ENCODE assay signal across 27 cellular contexts in the genomic region with DNA sequence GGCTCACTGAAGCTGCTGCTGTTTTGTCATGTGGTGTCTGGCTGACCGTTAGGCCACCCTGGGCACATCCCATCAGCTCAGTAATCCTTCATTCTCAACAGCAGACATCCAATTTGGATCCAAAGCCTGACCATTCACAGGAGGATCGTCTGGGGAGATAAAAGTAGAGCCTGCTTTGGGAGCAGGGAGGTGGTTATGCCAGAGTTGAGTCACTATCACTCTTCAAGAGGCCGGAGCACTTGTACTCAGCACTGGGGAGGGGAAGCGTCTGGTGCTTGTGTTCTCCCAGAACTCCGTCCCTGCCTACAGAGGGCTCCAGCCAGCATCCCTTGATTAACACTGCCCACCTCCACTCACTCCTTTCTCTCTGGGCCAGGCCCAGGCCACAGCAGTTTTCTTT.
"Had no signal": no experiment of that assay in that cellular context is flagged by ENCODE, and none has a peak within 500 bp of the region (broad histone marks: within the 10 kb centered on the region; RNA-seq: fewer than 3 reads in every experiment).

No MANE protein-coding gene starts in this region.

- H3K4me3 ChIP-seq: ascending aorta, cardiac muscle cell, coronary artery, dorsolateral prefrontal cortex, hepatocyte, right lobe of liver, thoracic aorta, uterus had no signal

- DNase-seq: activated CD4-positive, alpha-beta T cell treated with anti-CD3 and anti-CD28 coated beads for 36 hours; activated CD4-positive, CD25-positive, alpha-beta regulatory T cell; activated CD8-positive, alpha-beta memory T cell treated with anti-CD3 and anti-CD28 coated beads, Interleukin-2, amount 10 ng/mL, durations not matched to agents 7 days and 5 days; activated CD8-positive, alpha-beta T cell treated with anti-CD3 and anti-CD28 coated beads, Interleukin-2, amount 10 ng/mL, durations not matched to agents 7 days and 5 days; activated naive CD4-positive, alpha-beta T cell; activated T-cell treated with anti-CD3 and anti-CD28 coated beads for 4 hours; activated T-cell treated with anti-CD3 and anti-CD28 coated beads, Interleukin-2, amount 50 U/mL, for 72 hours; dorsolateral prefrontal cortex; effector memory CD4-positive, alpha-beta T cell; kidney glomerular epithelial cell; midbrain; naive thymus-derived CD4-positive, alpha-beta T cell; nucleus accumbens; right lobe of liver; stimulated activated CD4-positive, alpha-beta T cell treated with anti-CD3 and anti-CD28 coated beads, Interleukin-2, amount 100 ng/mL, for 48 hours; stimulated activated naive CD4-positive, alpha-beta T cell treated with Interleukin-2 at 50 U/mL for 16 hours; T-helper 1 cell; trophoblast cell; uterus had no signal

- H3K79me2 ChIP-seq: hepatocyte had no signal

- H3K36me3 ChIP-seq: ascending aorta, cardiac muscle cell, right lobe of liver, thoracic aorta, uterus had no signal

- H3K27ac ChIP-seq: ascending aorta, cardiac muscle cell, coronary artery, hepatocyte, right lobe of liver, thoracic aorta, uterus had no signal

- H3K27ac Mint-ChIP-seq: activated CD4-positive, alpha-beta T cell treated with anti-CD3 and anti-CD28 coated beads for 36 hours; activated CD8-positive, alpha-beta memory T cell treated with anti-CD3 and anti-CD28 coated beads, Interleukin-2, amount 10 ng/mL, durations not matched to agents 7 days and 5 days; activated CD8-positive, alpha-beta T cell treated with anti-CD3 and anti-CD28 coated beads, Interleukin-2, amount 10 ng/mL, durations not matched to agents 7 days and 5 days; activated naive CD8-positive, alpha-beta T cell; activated T-cell treated with anti-CD3 and anti-CD28 coated beads, Interleukin-2, amount 50 U/mL, for 72 hours; brain; naive thymus-derived CD4-positive, alpha-beta T cell; T-helper 2 cell treated with Interferon-gamma antibody and Interleukin-4, amounts not matched to agents 5 μg/mL and 100 μg/mL, for 36 hours had no signal

- H3K4me1 ChIP-seq: ascending aorta, right lobe of liver, uterus had no signal

- H3K27me3 ChIP-seq: ascending aorta, right lobe of liver, uterus had no signal

- ATAC-seq: activated CD4-positive, alpha-beta T cell treated with anti-CD3 and anti-CD28 coated beads for 36 hours; activated CD8-positive, alpha-beta memory T cell treated with anti-CD3 and anti-CD28 coated beads, Interleukin-2, amount 10 ng/mL, durations not matched to agents 7 days and 5 days; activated CD8-positive, alpha-beta T cell treated with anti-CD3 and anti-CD28 coated beads, Interleukin-2, amount 10 ng/mL, durations not matched to agents 7 days and 5 days; activated T-cell treated with anti-CD3 and anti-CD28 coated beads, Interleukin-2, amount 50 U/mL, for 72 hours; naive thymus-derived CD4-positive, alpha-beta T cell; right lobe of liver had no signal

- H3K36me3 Mint-ChIP-seq: activated CD8-positive, alpha-beta memory T cell treated with anti-CD3 and anti-CD28 coated beads, Interleukin-2, amount 10 ng/mL, durations not matched to agents 7 days and 5 days; activated naive CD8-positive, alpha-beta T cell; brain; naive thymus-derived CD4-positive, alpha-beta T cell had no signal

- H3K9me3 ChIP-seq: ascending aorta, right lobe of liver, thoracic aorta, uterus had no signal

- H3K9me3 Mint-ChIP-seq: brain; T-helper 2 cell treated with Interferon-gamma antibody and Interleukin-4, amounts not matched to agents 5 μg/mL and 100 μg/mL, for 36 hours had no signal

- H3K4me2 ChIP-seq: hepatocyte had no signal
